In genomic region chr3:25071846-25072245, GRCh38 we compare ENCODE assay signal across 2 cellular contexts.
TF ChIP-seq lines count a peak whose summit lies in the region.

No MANE protein-coding gene starts in this region.

TF ChIP-seq in GM23338, 12 proteins besides CTCF, POLR2A, EP300 and RAD21:
- TF ChIP-seq POLR2AphosphoS5 (IDR thresholded peaks at IDR 0.05; ENCODE audit: low read depth) (no peak), ETS1 (IDR thresholded peaks at IDR 0.05) (no peak), JUNB (IDR thresholded peaks at IDR 0.05; ENCODE audit: unreplicated experiment) (no peak), NANOG (IDR thresholded peaks at IDR 0.05; ENCODE audit: borderline replicate concordance) (no peak)

TF ChIP-seq in endothelial cell of umbilical vein, 7 proteins besides CTCF, POLR2A, EP300 and RAD21:
- TF ChIP-seq EZH2 (IDR thresholded peaks at IDR 0.05; ENCODE audit: borderline replicate concordance, low read depth, low read length, severe bottlenecking) = no peak
- TF ChIP-seq MYC (IDR thresholded peaks at IDR 0.05; ENCODE audit: low read depth, low read length) = no peak
- no peak for TF ChIP-seq JUN (IDR thresholded peaks at IDR 0.05; ENCODE audit: borderline replicate concordance, insufficient read depth, insufficient read length, low read depth)
- no peak for TF ChIP-seq GATA2 (IDR thresholded peaks at IDR 0.05; ENCODE audit: insufficient read depth, insufficient read length, low read depth, low read length)
- no peak for TF ChIP-seq POLR2AphosphoS5 (IDR thresholded peaks at IDR 0.05; ENCODE audit: insufficient read depth, low read depth, low read length)
- no peak for TF ChIP-seq FOS (IDR thresholded peaks at IDR 0.05; ENCODE audit: borderline replicate concordance, insufficient read depth, low read length)
- no peak for TF ChIP-seq MAX (IDR thresholded peaks at IDR 0.05; ENCODE audit: insufficient read depth, insufficient read length)
